9 cellular contexts compared by ENCODE assay signal in the genomic region with DNA sequence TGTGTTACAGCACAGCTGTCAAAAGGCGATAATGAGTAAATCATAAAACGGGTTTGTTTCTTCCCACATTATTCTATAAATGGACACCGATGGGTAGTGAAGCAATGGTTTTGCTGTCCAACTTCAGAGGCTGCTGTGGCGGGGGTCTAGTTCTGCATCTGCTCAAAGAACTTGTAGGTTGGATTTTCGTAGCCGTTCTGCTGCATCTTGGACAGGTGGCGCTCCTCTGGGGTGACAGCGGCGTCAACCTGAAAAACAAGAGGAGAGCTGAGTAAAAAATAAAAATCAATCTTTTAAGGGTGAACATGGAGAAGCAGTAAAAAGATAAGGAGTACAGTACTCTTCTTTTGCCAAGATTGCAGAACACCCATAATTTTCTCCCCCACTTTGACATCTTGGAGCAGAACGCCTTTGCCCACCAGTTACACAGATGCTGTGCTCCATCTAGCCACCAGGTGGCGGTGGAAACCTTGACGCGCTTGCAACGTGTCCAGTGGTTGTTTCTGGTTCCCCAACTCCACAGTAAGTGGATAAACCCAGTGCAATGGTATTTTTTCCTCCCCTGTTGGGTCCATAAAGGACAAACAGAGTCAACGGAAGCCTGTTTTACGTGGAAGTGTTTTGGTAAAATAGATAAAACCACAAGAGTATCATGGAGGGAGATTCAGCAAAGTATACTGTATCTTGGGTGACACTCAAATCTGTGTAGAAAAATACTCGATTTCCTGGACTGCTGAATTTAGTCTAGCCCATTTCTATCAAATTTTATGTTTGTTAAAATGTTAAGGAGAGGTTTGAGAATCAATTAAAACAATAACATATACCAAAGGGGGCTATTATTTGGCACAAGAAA.
DNase-seq lines count a peak whose midpoint lies in the region; ATAC-seq, FAIRE-seq and TF ChIP-seq lines count a peak whose summit lies in the region.
"Had no signal": no experiment of that assay in that cellular context is flagged by ENCODE, and none has a peak within 500 bp of the region (broad histone marks: within the 10 kb centered on the region; RNA-seq: fewer than 3 reads in every experiment).

No MANE protein-coding gene starts in this region.

- FAIRE-seq in GM19239 (lab: Jason Lieb, UNC), result peak; percentile 92

- intact Hi-C loops in CD8-positive, alpha-beta T cell (cut with DNase I, micrococcal nuclease), result loop anchor here (1.0 to 5.0 kb wide), 5 partner anchors 274 to 1821 kb away; partner anchors contain the start of genes APP (in 2 of the 2) and MRPL39 (in 2 of the 2)

- H3K4me3 Mint-ChIP-seq in CD8-positive, alpha-beta T cell, result no peak overlapping the region
- H3K4me3 Mint-ChIP-seq in activated CD4-positive, alpha-beta memory T cell treated with anti-CD3 and anti-CD28 coated beads, Interleukin-2, amount 10 ng/mL, durations not matched to agents 7 days and 5 days, result no peak overlapping the region
- H3K4me3 Mint-ChIP-seq in effector memory CD8-positive, alpha-beta T cell, result no peak overlapping the region
- H3K4me3 Mint-ChIP-seq in stimulated activated effector memory CD8-positive, alpha-beta T cell treated with anti-CD3 and anti-CD28 coated beads, Interleukin-12 subunit alpha, Interleukin-12 subunit beta, amount 100 ng/mL, for 72 hours, result no peak overlapping the region
- H3K4me3 Mint-ChIP-seq: activated naive CD8-positive, alpha-beta T cell had no signal

- no peaks in the 10 kb centered on the region for H3K9me3 ChIP-seq in CD8-positive, alpha-beta T cell (ENCODE audit: low read length)

- H3K4me3 ChIP-seq in CD8-positive, alpha-beta T cell (ENCODE audit: low read depth, low read length), result no peak overlapping the region

- peak; percentile 27 to 71 (median 50) for DNase-seq in CD8-positive, alpha-beta T cell
- DNase-seq in GM19239 (ENCODE audit: insufficient read length, low spot score), result peak; percentile 63
- DNase-seq in NCI-H774 (lab: John Stamatoyannopoulos, UW), result peak; percentile 12
- DNase-seq in activated CD4-positive, alpha-beta memory T cell treated with anti-CD3 and anti-CD28 coated beads, Interleukin-2, amount 10 ng/mL, durations not matched to agents 7 days and 5 days, result peak; percentile 62
- peak; percentile 19 to 42 (median 35) for DNase-seq in effector memory CD8-positive, alpha-beta T cell
- DNase-seq in middle frontal gyrus (ENCODE audit: extremely low spot score, low spot score), result peak; percentile 77
- DNase-seq in stimulated activated effector memory CD8-positive, alpha-beta T cell treated with anti-CD3 and anti-CD28 coated beads, Interleukin-12 subunit alpha, Interleukin-12 subunit beta, amount 100 ng/mL, for 72 hours (ENCODE audit: low spot score in 2 of 2), result peak; percentile 36 to 75

- H3K27ac Mint-ChIP-seq in CD8-positive, alpha-beta T cell, result no peak overlapping the region
- no peak overlapping the region for H3K27ac Mint-ChIP-seq in activated CD4-positive, alpha-beta memory T cell treated with anti-CD3 and anti-CD28 coated beads, Interleukin-2, amount 10 ng/mL, durations not matched to agents 7 days and 5 days
- H3K27ac Mint-ChIP-seq in effector memory CD8-positive, alpha-beta T cell, result no peak overlapping the region
- no peak overlapping the region for H3K27ac Mint-ChIP-seq in stimulated activated effector memory CD8-positive, alpha-beta T cell treated with anti-CD3 and anti-CD28 coated beads, Interleukin-12 subunit alpha, Interleukin-12 subunit beta, amount 100 ng/mL, for 72 hours
- H3K27ac Mint-ChIP-seq: activated naive CD8-positive, alpha-beta T cell had no signal

- POLR2A ChIA-PET in CD8-positive, alpha-beta T cell (lab: Charles Lee), result no interaction called here
- POLR2A ChIA-PET in activated CD4-positive, alpha-beta memory T cell treated with anti-CD3 and anti-CD28 coated beads, Interleukin-2, amount 10 ng/mL, durations not matched to agents 7 days and 5 days (lab: Charles Lee), result interaction anchor here (1.1 kb wide), 1 partner anchor 288 kb away, joined by 3 read pairs; no protein-coding TSS in a partner anchor

- peak; percentile 82 for TF ChIP-seq CTCF in CD8-positive, alpha-beta T cell (IDR thresholded peaks at IDR 0.05)

- H3K27me3 ChIP-seq in CD8-positive, alpha-beta T cell (ENCODE audit: insufficient read depth, low read length), result no peaks in the 10 kb centered on the region

- H3K27ac ChIP-seq in CD8-positive, alpha-beta T cell (ENCODE audit: low read depth, low read length), result no peak overlapping the region

- H3K27me3 Mint-ChIP-seq in CD8-positive, alpha-beta T cell (ENCODE audit: low read depth), result no peaks in the 10 kb centered on the region
- no peaks in the 10 kb centered on the region for H3K27me3 Mint-ChIP-seq in activated CD4-positive, alpha-beta memory T cell treated with anti-CD3 and anti-CD28 coated beads, Interleukin-2, amount 10 ng/mL, durations not matched to agents 7 days and 5 days
- peaks cover 0 to 14% of the 10 kb centered on the region in 2 donors for H3K27me3 Mint-ChIP-seq in effector memory CD8-positive, alpha-beta T cell
- H3K27me3 Mint-ChIP-seq: activated naive CD8-positive, alpha-beta T cell had no signal

- CTCF ChIA-PET in CD8-positive, alpha-beta T cell (lab: Charles Lee), result interaction anchor here (0.6 to 2.8 kb wide), 13 partner anchors 11 to 837 kb away, joined by 3 to 14 read pairs (median 3); partner anchors contain the start of gene APP
- CTCF ChIA-PET in activated CD4-positive, alpha-beta memory T cell treated with anti-CD3 and anti-CD28 coated beads, Interleukin-2, amount 10 ng/mL, durations not matched to agents 7 days and 5 days (lab: Charles Lee), result interaction anchor here (0.9 to 2.1 kb wide), 5 partner anchors 8 to 294 kb away, joined by 3 to 5 read pairs (median 4); no protein-coding TSS in a partner anchor

- H3K4me1 Mint-ChIP-seq in CD8-positive, alpha-beta T cell (ENCODE audit: low read depth), result no peaks in the 10 kb centered on the region
- no peaks in the 10 kb centered on the region for H3K4me1 Mint-ChIP-seq in activated CD4-positive, alpha-beta memory T cell treated with anti-CD3 and anti-CD28 coated beads, Interleukin-2, amount 10 ng/mL, durations not matched to agents 7 days and 5 days
- H3K4me1 Mint-ChIP-seq in effector memory CD8-positive, alpha-beta T cell (ENCODE audit: low read depth in 2 of 2), result no peaks in the 10 kb centered on the region
- H3K4me1 Mint-ChIP-seq in stimulated activated effector memory CD8-positive, alpha-beta T cell treated with anti-CD3 and anti-CD28 coated beads, Interleukin-12 subunit alpha, Interleukin-12 subunit beta, amount 100 ng/mL, for 72 hours, result no peaks in the 10 kb centered on the region

- peak; percentile 69 for ATAC-seq in CD8-positive, alpha-beta T cell
- ATAC-seq in HG03196 (IDR thresholded peaks at IDR 0.05; ENCODE audit: unreplicated experiment), result peak; percentile 68
- peak; percentile 65 for ATAC-seq in effector memory CD8-positive, alpha-beta T cell (replicated peaks)
- ATAC-seq in stimulated activated effector memory CD8-positive, alpha-beta T cell treated with anti-CD3 and anti-CD28 coated beads, Interleukin-12 subunit alpha, Interleukin-12 subunit beta, amount 100 ng/mL, for 72 hours, result peak; percentile 65

- no peaks in the 10 kb centered on the region for H3K4me1 ChIP-seq in CD8-positive, alpha-beta T cell (ENCODE audit: insufficient read depth, low read length)

- H3K9me3 Mint-ChIP-seq in CD8-positive, alpha-beta T cell, result no peaks in the 10 kb centered on the region
- no peaks in the 10 kb centered on the region for H3K9me3 Mint-ChIP-seq in activated CD4-positive, alpha-beta memory T cell treated with anti-CD3 and anti-CD28 coated beads, Interleukin-2, amount 10 ng/mL, durations not matched to agents 7 days and 5 days
- no peaks in the 10 kb centered on the region for H3K9me3 Mint-ChIP-seq in effector memory CD8-positive, alpha-beta T cell
- H3K9me3 Mint-ChIP-seq in stimulated activated effector memory CD8-positive, alpha-beta T cell treated with anti-CD3 and anti-CD28 coated beads, Interleukin-12 subunit alpha, Interleukin-12 subunit beta, amount 100 ng/mL, for 72 hours, result no peaks in the 10 kb centered on the region

- H3K36me3 ChIP-seq in CD8-positive, alpha-beta T cell (ENCODE audit: insufficient read depth, low read length), result no peaks in the 10 kb centered on the region

- peaks cover 5% of the 10 kb centered on the region for H3K36me3 Mint-ChIP-seq in CD8-positive, alpha-beta T cell
- no peaks in the 10 kb centered on the region for H3K36me3 Mint-ChIP-seq in activated CD4-positive, alpha-beta memory T cell treated with anti-CD3 and anti-CD28 coated beads, Interleukin-2, amount 10 ng/mL, durations not matched to agents 7 days and 5 days (ENCODE audit: low read depth)
- H3K36me3 Mint-ChIP-seq in effector memory CD8-positive, alpha-beta T cell (ENCODE audit: insufficient read depth), result peaks cover 3% of the 10 kb centered on the region
- H3K36me3 Mint-ChIP-seq in stimulated activated effector memory CD8-positive, alpha-beta T cell treated with anti-CD3 and anti-CD28 coated beads, Interleukin-12 subunit alpha, Interleukin-12 subunit beta, amount 100 ng/mL, for 72 hours, result no peaks in the 10 kb centered on the region
- H3K36me3 Mint-ChIP-seq: activated naive CD8-positive, alpha-beta T cell had no signal

Comparison
In these comparisons a context has a peak if more than half of its experiments do, and no peak if none do; other contexts are left out.
1. DNase-seq: peak in every context shown above with its lines; median percentile 77 in middle frontal gyrus; 63 in GM19239; 62 in activated CD4-positive, alpha-beta memory T cell treated with anti-CD3 and anti-CD28 coated beads, Interleukin-2, amount 10 ng/mL, durations not matched to agents 7 days and 5 days; 56 in stimulated activated effector memory CD8-positive, alpha-beta T cell treated with anti-CD3 and anti-CD28 coated beads, Interleukin-12 subunit alpha, Interleukin-12 subunit beta, amount 100 ng/mL, for 72 hours; 50 in CD8-positive, alpha-beta T cell; 35 in effector memory CD8-positive, alpha-beta T cell; 12 in NCI-H774.